ENCODE assay signal across 19 cellular contexts in the genomic region with DNA sequence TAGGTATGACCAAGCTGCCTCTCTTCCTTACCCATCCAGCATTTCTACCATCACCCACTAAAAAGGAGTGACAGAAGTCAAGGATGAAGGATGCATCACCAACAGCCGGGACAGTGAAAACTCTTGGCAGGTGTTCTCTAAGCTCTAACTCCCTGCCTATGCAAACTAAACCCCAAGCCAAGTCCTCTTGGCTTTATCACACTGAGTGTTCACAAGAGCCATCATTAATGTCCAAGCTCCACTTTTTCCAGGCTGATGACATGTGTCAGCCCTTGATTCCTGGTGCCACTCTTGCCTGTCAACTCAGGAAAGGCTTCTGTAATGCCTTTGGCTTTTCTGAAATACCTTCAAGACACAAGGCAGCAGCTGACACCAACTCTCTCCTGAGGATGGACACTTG.
DNase-seq lines count a peak whose midpoint lies in the region; ATAC-seq, FAIRE-seq and TF ChIP-seq lines count a peak whose summit lies in the region.
"Had no signal": no experiment of that assay in that cellular context is flagged by ENCODE, and none has a peak within 500 bp of the region (broad histone marks: within the 10 kb centered on the region; RNA-seq: fewer than 3 reads in every experiment).

No MANE protein-coding gene starts in this region.

- no peaks in the 10 kb centered on the region for H3K36me3 Mint-ChIP-seq in natural killer cell treated with Interleukin-12 subunit alpha and Interleukin-12 subunit beta and Interleukin-15 and Interleukin-18, amount 100 ng/mL, for 72 hours
- H3K36me3 Mint-ChIP-seq: CD4-positive, alpha-beta memory T cell had no signal

- no peaks in the 10 kb centered on the region for H3K36me3 ChIP-seq in heart right ventricle
- no peaks in the 10 kb centered on the region for H3K36me3 ChIP-seq in pancreas

- no peaks in the 10 kb centered on the region for H3K9me3 Mint-ChIP-seq in natural killer cell treated with Interleukin-12 subunit alpha and Interleukin-12 subunit beta and Interleukin-15 and Interleukin-18, amount 100 ng/mL, for 72 hours
- H3K9me3 Mint-ChIP-seq: CD4-positive, alpha-beta memory T cell; GM23338 had no signal

- no peaks in the 10 kb centered on the region for H3K27me3 ChIP-seq in heart right ventricle
- H3K27me3 ChIP-seq in pancreas: no peaks in the 10 kb centered on the region

- DNase-seq in NCI-H2196 (lab: John Stamatoyannopoulos, UW; ENCODE audit: unreplicated experiment) (peak; percentile 21), NCI-H2196 treated with DMSO at 0.1 percent for 48 hours (lab: John Stamatoyannopoulos, UW; ENCODE audit: unreplicated experiment) (no peak), NCI-H2029 treated with DMSO at 0.1 percent for 48 hours (lab: John Stamatoyannopoulos, UW) (peak; percentile 20), heart right ventricle (peak in 1 of 2 donors; percentile 11), pancreas (no peak), lower leg skin (ENCODE audit: low spot score in 2 of 2) (no peak), NCI-H1930 (lab: John Stamatoyannopoulos, UW) (no peak)
- no peak for DNase-seq in natural killer cell treated with Interleukin-12 subunit alpha and Interleukin-12 subunit beta and Interleukin-15 and Interleukin-18, amount 100 ng/mL, for 72 hours (ENCODE audit: low spot score)
- DNase-seq: 8988T; Calu3; CD4-positive, alpha-beta memory T cell; NCI-H1417; NCI-H187 treated with DMSO at 0.1 percent for 48 hours; NCI-H2227 treated with DMSO at 0.1 percent for 48 hours; NCI-H526 treated with DMSO at 0.1 percent for 48 hours had no signal

- no peak overlapping the region for H3K27ac ChIP-seq in heart right ventricle
- no peak overlapping the region for H3K27ac ChIP-seq in pancreas
- H3K27ac ChIP-seq: RWPE1 had no signal

- no peak overlapping the region for H3K4me3 Mint-ChIP-seq in natural killer cell treated with Interleukin-12 subunit alpha and Interleukin-12 subunit beta and Interleukin-15 and Interleukin-18, amount 100 ng/mL, for 72 hours
- H3K4me3 Mint-ChIP-seq: CD4-positive, alpha-beta memory T cell; GM23338 had no signal

- H3K4me1 Mint-ChIP-seq in natural killer cell treated with Interleukin-12 subunit alpha and Interleukin-12 subunit beta and Interleukin-15 and Interleukin-18, amount 100 ng/mL, for 72 hours (ENCODE audit: low read depth in 2 of 2): peaks cover 39 to 70% of the 10 kb centered on the region in 2 donors
- H3K4me1 Mint-ChIP-seq: CD4-positive, alpha-beta memory T cell had no signal

- H3K4me3 ChIP-seq in heart right ventricle (no peak overlapping the region), pancreas (no peak overlapping the region), lower leg skin (ENCODE audit: low read depth, poor library complexity, severe bottlenecking) (no peak overlapping the region)
- H3K4me3 ChIP-seq: GM23338 had no signal

- H3K9me3 ChIP-seq in heart right ventricle (peaks cover 0 to 4% (median 0%) of the 10 kb centered on the region in 11 donors), pancreas (no peaks in the 10 kb centered on the region)

- peak overlapping the region; percentile 36 to 79 for H3K27ac Mint-ChIP-seq in natural killer cell treated with Interleukin-12 subunit alpha and Interleukin-12 subunit beta and Interleukin-15 and Interleukin-18, amount 100 ng/mL, for 72 hours
- H3K27ac Mint-ChIP-seq: CD4-positive, alpha-beta memory T cell; GM23338 had no signal

- H3K27me3 Mint-ChIP-seq in natural killer cell treated with Interleukin-12 subunit alpha and Interleukin-12 subunit beta and Interleukin-15 and Interleukin-18, amount 100 ng/mL, for 72 hours: no peaks in the 10 kb centered on the region

- H3K4me1 ChIP-seq in heart right ventricle (peaks cover 0 to 17% (median 4%) of the 10 kb centered on the region in 9 donors), pancreas (no peaks in the 10 kb centered on the region)

- TF ChIP-seq CTCF in heart right ventricle (IDR thresholded peaks at IDR 0.05) (no peak), pancreas (IDR thresholded peaks at IDR 0.05) (no peak), lower leg skin (IDR thresholded peaks at IDR 0.05) (no peak)

- FAIRE-seq in pancreas (lab: Jason Lieb, UNC): no peak
- FAIRE-seq: G401.6 had no signal

- intact Hi-C loops in heart right ventricle (cut with DNase I): no loop called here
- intact Hi-C loops in pancreas (cut with DNase I): no loop called here
- intact Hi-C loops in lower leg skin (cut with DNase I; ENCODE audit: low total_unique reads): no loop called here

- TF ChIP-seq POLR2A in lower leg skin (IDR thresholded peaks at IDR 0.05): no peak

- peak in 6 of 8 donors; percentile 46 to 87 (median 86) for ATAC-seq in heart right ventricle
- ATAC-seq in natural killer cell treated with Interleukin-12 subunit alpha and Interleukin-12 subunit beta and Interleukin-15 and Interleukin-18, amount 100 ng/mL, for 72 hours: no peak
- ATAC-seq in pancreas: no peak
- ATAC-seq: GM23338, HCT116 had no signal

- 30 to 60% methylated on average over 1 of the region's 1 CpG for WGBS in heart right ventricle, 2 donors
- 44 to 55% methylated on average over 1 of the region's 1 CpG for WGBS in pancreas, 2 donors
- 83 to 96% methylated on average over 1 of the region's 1 CpG for WGBS in lower leg skin, 2 donors

Comparison
In these comparisons a context has a peak if more than half of its experiments do, and no peak if none do; other contexts are left out.
1. DNase-seq: peak in NCI-H2196 (single experiment) and NCI-H2029 treated with DMSO at 0.1 percent for 48 hours (single experiment); none in NCI-H2196 treated with DMSO at 0.1 percent for 48 hours (single experiment), natural killer cell treated with Interleukin-12 subunit alpha and Interleukin-12 subunit beta and Interleukin-15 and Interleukin-18, amount 100 ng/mL, for 72 hours (single experiment), pancreas (0 of 6), lower leg skin (0 of 2) and NCI-H1930 (0 of 2).
2. ATAC-seq: peak in heart right ventricle (6 of 8); none in natural killer cell treated with Interleukin-12 subunit alpha and Interleukin-12 subunit beta and Interleukin-15 and Interleukin-18, amount 100 ng/mL, for 72 hours (0 of 2) and pancreas (0 of 4).